1 cellular context compared by ENCODE assay signal in the genomic region with DNA sequence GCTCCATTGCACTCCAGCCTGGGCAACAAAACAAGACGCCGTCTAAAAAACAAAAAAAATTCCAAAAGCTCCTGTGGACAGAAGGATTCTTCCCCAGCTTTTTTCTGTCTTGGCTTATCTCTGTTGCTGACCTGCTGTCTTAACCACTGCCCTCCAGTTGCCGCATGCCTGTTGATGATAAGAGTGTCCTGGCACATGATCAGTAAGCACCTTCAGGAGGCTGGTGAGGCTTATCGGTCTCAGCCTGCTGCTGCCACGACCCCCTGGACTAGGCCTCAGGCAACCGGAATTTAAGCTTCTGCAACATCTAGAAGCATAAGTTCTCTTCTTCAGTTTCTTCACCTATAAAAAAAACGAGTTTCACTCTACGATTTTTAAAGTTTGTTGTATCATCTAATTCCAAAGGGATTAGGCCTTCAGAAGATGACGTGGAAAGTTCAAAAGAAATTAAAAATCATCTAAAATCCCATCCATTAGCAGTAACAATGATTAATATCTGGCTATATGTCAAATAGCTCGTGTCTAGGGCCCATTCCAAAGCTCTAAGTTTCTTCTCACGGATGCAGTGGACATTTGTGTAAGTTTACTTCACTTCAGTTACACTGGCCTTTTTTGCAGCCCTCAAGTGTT.
TF ChIP-seq lines count a peak whose summit lies in the region.

No MANE protein-coding gene starts in this region.

TF ChIP-seq in K562, 482 proteins besides CTCF, POLR2A, EP300 and RAD21 (continued from another document and continues in another):
- TF ChIP-seq, protein P1, sequence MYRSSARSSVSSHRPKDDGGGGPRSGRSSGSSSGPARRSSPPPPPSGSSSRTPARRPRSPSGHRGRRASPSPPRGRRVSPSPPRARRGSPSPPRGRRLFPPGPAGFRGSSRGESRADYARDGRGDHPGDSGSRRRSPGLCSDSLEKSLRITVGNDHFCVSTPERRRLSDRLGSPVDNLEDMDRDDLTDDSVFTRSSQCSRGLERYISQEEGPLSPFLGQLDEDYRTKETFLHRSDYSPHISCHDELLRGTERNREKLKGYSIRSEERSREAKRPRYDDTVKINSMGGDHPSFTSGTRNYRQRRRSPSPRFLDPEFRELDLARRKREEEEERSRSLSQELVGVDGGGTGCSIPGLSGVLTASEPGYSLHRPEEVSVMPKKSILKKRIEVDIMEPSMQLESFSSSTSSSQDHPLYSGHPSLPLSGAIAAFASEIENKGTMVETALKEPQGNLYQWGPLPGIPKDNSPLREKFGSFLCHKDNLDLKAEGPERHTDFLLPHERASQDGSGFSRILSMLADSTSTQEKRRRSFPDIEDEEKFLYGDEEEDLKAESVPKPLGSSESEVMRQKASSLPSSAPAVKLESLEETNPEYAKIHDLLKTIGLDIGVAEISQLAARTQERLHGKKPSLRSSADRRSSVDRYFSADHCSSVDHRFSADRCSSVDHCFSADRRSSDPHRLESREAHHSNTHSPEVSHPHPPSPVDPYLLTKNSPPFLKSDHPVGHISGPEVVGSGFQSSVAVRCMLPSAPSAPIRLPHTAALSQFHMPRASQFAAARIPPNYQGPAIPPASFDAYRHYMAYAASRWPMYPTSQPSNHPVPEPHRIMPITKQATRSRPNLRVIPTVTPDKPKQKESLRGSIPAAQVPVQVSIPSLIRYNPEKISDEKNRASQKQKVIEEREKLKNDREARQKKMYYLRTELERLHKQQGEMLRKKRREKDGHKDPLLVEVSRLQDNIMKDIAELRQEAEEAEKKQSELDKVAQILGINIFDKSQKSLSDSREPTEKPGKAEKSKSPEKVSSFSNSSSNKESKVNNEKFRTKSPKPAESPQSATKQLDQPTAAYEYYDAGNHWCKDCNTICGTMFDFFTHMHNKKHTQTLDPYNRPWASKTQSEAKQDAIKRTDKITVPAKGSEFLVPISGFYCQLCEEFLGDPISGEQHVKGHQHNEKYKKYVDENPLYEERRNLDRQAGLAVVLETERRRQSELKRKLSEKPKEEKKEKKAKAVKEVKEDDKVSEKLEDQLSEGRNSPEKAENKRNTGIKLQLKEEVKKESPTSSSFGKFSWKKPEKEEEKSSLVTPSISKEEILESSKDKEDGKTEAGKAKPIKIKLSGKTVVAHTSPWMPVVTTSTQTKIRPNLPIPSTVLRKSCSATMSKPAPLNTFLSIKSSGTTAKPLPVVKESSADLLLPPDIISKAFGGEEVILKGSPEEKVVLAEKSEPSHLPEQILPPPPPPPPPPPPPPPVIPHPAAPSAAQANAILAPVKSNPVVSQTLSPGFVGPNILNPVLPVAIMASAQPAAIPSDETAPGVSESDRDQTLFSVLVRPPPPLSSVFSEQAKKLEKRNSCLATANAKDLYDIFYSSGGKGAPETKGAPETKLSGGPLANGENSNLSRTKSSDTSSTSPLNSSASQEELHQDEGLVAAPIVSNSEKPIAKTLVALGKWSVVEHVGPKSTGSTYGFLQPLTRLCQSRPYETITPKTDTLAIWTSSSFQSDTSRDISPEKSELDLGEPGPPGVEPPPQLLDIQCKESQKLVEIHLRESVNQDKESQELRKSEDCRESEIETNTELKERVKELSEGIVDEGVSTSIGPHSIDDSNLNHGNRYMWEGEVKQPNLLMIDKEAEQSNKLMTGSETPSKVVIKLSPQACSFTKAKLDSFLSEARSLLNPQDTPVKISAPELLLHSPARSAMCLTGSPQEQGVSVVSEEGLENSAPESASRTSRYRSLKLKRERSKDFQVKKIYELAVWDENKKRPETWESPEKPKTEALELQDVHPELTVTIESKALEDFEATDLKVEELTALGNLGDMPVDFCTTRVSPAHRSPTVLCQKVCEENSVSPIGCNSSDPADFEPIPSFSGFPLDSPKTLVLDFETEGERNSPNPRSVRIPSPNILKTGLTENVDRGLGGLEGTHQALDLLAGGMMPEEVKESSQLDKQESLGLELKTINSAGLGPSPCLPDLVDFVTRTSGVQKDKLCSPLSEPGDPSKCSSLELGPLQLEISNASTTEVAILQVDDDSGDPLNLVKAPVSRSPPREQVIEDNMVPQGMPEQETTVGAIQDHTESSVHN (IDR thresholded peaks at IDR 0.05; ENCODE audit: borderline replicate concordance in 1 of 2, low read depth in 1 of 2) = peak in 1 of 2 experiments; percentile 91; a peak in 2 of 4 replicates
- TF ChIP-seq, protein P2, sequence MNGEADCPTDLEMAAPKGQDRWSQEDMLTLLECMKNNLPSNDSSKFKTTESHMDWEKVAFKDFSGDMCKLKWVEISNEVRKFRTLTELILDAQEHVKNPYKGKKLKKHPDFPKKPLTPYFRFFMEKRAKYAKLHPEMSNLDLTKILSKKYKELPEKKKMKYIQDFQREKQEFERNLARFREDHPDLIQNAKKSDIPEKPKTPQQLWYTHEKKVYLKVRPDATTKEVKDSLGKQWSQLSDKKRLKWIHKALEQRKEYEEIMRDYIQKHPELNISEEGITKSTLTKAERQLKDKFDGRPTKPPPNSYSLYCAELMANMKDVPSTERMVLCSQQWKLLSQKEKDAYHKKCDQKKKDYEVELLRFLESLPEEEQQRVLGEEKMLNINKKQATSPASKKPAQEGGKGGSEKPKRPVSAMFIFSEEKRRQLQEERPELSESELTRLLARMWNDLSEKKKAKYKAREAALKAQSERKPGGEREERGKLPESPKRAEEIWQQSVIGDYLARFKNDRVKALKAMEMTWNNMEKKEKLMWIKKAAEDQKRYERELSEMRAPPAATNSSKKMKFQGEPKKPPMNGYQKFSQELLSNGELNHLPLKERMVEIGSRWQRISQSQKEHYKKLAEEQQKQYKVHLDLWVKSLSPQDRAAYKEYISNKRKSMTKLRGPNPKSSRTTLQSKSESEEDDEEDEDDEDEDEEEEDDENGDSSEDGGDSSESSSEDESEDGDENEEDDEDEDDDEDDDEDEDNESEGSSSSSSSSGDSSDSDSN (IDR thresholded peaks at IDR 0.05; ENCODE audit: borderline replicate concordance in 1 of 2, low read depth in 2 of 2, low read length in 2 of 2) = no peak
- TF ChIP-seq TEAD1 (CRISPR knock-in tag; IDR thresholded peaks at IDR 0.05) (peak; percentile 63 to 96; a peak in 3 of 4 replicates), SREBF2 (CRISPR knock-in tag; IDR thresholded peaks at IDR 0.05) (no peak), ZNF197 (CRISPR knock-in tag; IDR thresholded peaks at IDR 0.05; ENCODE audit: low read depth) (peak; percentile 93), ZZZ3 (IDR thresholded peaks at IDR 0.05) (no peak), ZKSCAN1 (IDR thresholded peaks at IDR 0.05; ENCODE audit: low read depth, low read length) (peak; percentile 75; the same call in 1 of the 2 replicates), NFATC3 (IDR thresholded peaks at IDR 0.05) (peak; percentile 83; the same call in 1 of the 2 replicates), ZNF282 (CRISPR knock-in tag; IDR thresholded peaks at IDR 0.05) (no peak), ETS2 (tag; IDR thresholded peaks at IDR 0.05; ENCODE audit: borderline replicate concordance, poor library complexity, severe bottlenecking) (no peak), ARID2 (IDR thresholded peaks at IDR 0.05) (no peak), SMAD3 (CRISPR knock-in tag; conservative IDR thresholded peaks at IDR 0.05) (peak; percentile 95), TBP (optimal IDR thresholded peaks at IDR 0.05; ENCODE audit: low read depth, low read length) (no peak), PRPF4 (IDR thresholded peaks at IDR 0.05; ENCODE audit: insufficient read depth, low read depth, low read length, poor library complexity, severe bottlenecking) (no peak), RBM15 (IDR thresholded peaks at IDR 0.05; ENCODE audit: insufficient read depth, low read length) (no peak), ZNF644 (tag; IDR thresholded peaks at IDR 0.05; ENCODE audit: low read depth) (peak; percentile 97), SETDB1 (IDR thresholded peaks at IDR 0.05; ENCODE audit: low read length) (no peak), ZNF408 (CRISPR knock-in tag; IDR thresholded peaks at IDR 0.05; ENCODE audit: low read depth) (no peak), ZNF217 (CRISPR knock-in tag; IDR thresholded peaks at IDR 0.05) (no peak), ZNF780A (CRISPR knock-in tag; IDR thresholded peaks at IDR 0.05) (no peak), FOS (IDR thresholded peaks at IDR 0.05; ENCODE audit: extremely low read depth, insufficient read length) (no peak), MED1 (CRISPR knock-in tag; IDR thresholded peaks at IDR 0.05; ENCODE audit: borderline replicate concordance) (no peak), ZNF174 (CRISPR knock-in tag; IDR thresholded peaks at IDR 0.05) (no peak), CBFB (CRISPR knock-in tag; IDR thresholded peaks at IDR 0.05) (peak; percentile 93), TCF7L2 (IDR thresholded peaks at IDR 0.05; ENCODE audit: low read depth, low read length) (no peak), JUNB (CRISPR knock-in tag; conservative IDR thresholded peaks at IDR 0.05) (no peak), ZNF3 (CRISPR knock-in tag; IDR thresholded peaks at IDR 0.05) (no peak), ZBTB1 (CRISPR knock-in tag; IDR thresholded peaks at IDR 0.05; ENCODE audit: borderline replicate concordance, low read depth) (no peak)
- TF ChIP-seq, protein P3, sequence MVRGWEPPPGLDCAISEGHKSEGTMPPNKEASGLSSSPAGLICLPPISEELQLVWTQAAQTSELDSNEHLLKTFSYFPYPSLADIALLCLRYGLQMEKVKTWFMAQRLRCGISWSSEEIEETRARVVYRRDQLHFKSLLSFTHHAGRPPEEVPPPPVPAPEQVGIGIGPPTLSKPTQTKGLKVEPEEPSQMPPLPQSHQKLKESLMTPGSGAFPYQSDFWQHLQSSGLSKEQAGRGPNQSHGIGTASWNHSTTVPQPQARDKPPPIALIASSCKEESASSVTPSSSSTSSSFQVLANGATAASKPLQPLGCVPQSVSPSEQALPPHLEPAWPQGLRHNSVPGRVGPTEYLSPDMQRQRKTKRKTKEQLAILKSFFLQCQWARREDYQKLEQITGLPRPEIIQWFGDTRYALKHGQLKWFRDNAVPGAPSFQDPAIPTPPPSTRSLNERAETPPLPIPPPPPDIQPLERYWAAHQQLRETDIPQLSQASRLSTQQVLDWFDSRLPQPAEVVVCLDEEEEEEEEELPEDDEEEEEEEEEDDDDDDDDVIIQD (CRISPR knock-in tag; IDR thresholded peaks at IDR 0.05) = no peak
- TF ChIP-seq, protein P4, sequence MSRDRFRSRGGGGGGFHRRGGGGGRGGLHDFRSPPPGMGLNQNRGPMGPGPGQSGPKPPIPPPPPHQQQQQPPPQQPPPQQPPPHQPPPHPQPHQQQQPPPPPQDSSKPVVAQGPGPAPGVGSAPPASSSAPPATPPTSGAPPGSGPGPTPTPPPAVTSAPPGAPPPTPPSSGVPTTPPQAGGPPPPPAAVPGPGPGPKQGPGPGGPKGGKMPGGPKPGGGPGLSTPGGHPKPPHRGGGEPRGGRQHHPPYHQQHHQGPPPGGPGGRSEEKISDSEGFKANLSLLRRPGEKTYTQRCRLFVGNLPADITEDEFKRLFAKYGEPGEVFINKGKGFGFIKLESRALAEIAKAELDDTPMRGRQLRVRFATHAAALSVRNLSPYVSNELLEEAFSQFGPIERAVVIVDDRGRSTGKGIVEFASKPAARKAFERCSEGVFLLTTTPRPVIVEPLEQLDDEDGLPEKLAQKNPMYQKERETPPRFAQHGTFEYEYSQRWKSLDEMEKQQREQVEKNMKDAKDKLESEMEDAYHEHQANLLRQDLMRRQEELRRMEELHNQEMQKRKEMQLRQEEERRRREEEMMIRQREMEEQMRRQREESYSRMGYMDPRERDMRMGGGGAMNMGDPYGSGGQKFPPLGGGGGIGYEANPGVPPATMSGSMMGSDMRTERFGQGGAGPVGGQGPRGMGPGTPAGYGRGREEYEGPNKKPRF (IDR thresholded peaks at IDR 0.05; ENCODE audit: low read depth, low read length) = no peak
- TF ChIP-seq, protein P5, sequence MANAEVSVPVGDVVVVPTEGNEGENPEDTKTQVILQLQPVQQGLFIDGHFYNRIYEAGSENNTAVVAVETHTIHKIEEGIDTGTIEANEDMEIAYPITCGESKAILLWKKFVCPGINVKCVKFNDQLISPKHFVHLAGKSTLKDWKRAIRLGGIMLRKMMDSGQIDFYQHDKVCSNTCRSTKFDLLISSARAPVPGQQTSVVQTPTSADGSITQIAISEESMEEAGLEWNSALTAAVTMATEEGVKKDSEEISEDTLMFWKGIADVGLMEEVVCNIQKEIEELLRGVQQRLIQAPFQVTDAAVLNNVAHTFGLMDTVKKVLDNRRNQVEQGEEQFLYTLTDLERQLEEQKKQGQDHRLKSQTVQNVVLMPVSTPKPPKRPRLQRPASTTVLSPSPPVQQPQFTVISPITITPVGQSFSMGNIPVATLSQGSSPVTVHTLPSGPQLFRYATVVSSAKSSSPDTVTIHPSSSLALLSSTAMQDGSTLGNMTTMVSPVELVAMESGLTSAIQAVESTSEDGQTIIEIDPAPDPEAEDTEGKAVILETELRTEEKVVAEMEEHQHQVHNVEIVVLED (CRISPR knock-in tag; IDR thresholded peaks at IDR 0.05) = peak; percentile 34; the same call in 1 of the 2 replicates
- TF ChIP-seq, protein P6, sequence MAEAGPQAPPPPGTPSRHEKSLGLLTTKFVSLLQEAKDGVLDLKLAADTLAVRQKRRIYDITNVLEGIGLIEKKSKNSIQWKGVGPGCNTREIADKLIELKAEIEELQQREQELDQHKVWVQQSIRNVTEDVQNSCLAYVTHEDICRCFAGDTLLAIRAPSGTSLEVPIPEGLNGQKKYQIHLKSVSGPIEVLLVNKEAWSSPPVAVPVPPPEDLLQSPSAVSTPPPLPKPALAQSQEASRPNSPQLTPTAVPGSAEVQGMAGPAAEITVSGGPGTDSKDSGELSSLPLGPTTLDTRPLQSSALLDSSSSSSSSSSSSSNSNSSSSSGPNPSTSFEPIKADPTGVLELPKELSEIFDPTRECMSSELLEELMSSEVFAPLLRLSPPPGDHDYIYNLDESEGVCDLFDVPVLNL (CRISPR knock-in tag; IDR thresholded peaks at IDR 0.05; ENCODE audit: low read depth) = no peak
- TF ChIP-seq, protein P7, sequence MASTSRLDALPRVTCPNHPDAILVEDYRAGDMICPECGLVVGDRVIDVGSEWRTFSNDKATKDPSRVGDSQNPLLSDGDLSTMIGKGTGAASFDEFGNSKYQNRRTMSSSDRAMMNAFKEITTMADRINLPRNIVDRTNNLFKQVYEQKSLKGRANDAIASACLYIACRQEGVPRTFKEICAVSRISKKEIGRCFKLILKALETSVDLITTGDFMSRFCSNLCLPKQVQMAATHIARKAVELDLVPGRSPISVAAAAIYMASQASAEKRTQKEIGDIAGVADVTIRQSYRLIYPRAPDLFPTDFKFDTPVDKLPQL (IDR thresholded peaks at IDR 0.05; ENCODE audit: extremely low read depth, insufficient read length) = no peak
- TF ChIP-seq, protein P8, sequence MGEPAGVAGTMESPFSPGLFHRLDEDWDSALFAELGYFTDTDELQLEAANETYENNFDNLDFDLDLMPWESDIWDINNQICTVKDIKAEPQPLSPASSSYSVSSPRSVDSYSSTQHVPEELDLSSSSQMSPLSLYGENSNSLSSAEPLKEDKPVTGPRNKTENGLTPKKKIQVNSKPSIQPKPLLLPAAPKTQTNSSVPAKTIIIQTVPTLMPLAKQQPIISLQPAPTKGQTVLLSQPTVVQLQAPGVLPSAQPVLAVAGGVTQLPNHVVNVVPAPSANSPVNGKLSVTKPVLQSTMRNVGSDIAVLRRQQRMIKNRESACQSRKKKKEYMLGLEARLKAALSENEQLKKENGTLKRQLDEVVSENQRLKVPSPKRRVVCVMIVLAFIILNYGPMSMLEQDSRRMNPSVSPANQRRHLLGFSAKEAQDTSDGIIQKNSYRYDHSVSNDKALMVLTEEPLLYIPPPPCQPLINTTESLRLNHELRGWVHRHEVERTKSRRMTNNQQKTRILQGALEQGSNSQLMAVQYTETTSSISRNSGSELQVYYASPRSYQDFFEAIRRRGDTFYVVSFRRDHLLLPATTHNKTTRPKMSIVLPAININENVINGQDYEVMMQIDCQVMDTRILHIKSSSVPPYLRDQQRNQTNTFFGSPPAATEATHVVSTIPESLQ (CRISPR knock-in tag; IDR thresholded peaks at IDR 0.05) = no peak
- TF ChIP-seq, protein P9, sequence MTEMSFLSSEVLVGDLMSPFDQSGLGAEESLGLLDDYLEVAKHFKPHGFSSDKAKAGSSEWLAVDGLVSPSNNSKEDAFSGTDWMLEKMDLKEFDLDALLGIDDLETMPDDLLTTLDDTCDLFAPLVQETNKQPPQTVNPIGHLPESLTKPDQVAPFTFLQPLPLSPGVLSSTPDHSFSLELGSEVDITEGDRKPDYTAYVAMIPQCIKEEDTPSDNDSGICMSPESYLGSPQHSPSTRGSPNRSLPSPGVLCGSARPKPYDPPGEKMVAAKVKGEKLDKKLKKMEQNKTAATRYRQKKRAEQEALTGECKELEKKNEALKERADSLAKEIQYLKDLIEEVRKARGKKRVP (CRISPR knock-in tag; IDR thresholded peaks at IDR 0.05) = peak; percentile 87
